In the genomic region with DNA sequence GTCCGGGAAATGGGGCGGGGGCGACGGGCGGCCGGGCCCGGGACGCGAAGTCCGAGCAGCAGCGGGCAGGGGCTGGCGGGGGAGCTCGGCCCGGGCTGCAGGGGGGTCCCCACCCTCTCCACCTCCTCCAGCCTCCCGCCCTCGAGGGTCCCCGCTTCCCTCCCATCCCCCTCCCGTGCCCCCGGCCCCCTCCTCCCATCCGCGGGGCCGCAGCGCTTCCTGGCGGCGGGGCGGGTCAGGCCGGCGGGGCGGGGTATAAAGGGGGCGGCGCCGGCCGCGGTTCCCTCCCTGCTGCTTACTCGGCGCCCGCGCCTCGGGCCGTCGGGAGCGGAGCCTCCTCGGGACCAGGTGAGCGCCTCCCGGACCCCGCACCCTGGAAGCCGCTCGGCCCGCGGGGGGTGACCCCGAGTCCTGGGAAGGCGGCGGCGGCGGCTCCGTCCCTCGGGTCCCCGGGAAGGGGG, we compare ENCODE assay signal across 8 cellular contexts. TPM values are rescaled to one million over a fixed set of nuclear protein-coding genes. Genes with fewer than 3 reads are reported as not detected.
DNase-seq lines count a peak whose midpoint lies in the region; ATAC-seq, FAIRE-seq and TF ChIP-seq lines count a peak whose summit lies in the region.

A gene (plus strand): TSS at position 287 of the 461 bp plus-strand sequence.

- H3K27ac ChIP-seq in astrocyte (ENCODE audit: low read depth, low read length), result peak within 1 kb of the TSS; percentile 70
- peak within 1 kb of the TSS; percentile 32 to 96 (median 89) for H3K27ac ChIP-seq in skin epidermis

- H3K4me1 Mint-ChIP-seq in T-helper 17 cell, result peaks cover 10% of the 10 kb centered on the region
- peaks cover 2% of the 10 kb centered on the region for H3K4me1 Mint-ChIP-seq in astrocyte (ENCODE audit: low read depth, unreplicated experiment)

- H3K36me3 Mint-ChIP-seq in T-helper 17 cell (ENCODE audit: low read depth) (peaks cover 3% of the 10 kb centered on the region), astrocyte (ENCODE audit: low read depth, unreplicated experiment) (peaks cover 2% of the 10 kb centered on the region)

- H4K20me1 ChIP-seq in astrocyte (ENCODE audit: insufficient read depth, low read length), result peaks cover 38% of the 10 kb centered on the region

- no peak for FAIRE-seq in astrocyte (lab: Jason Lieb, UNC)

- H3K27me3 ChIP-seq in astrocyte (ENCODE audit: insufficient read depth, low read length), result no peaks in the 10 kb centered on the region

- peak within 1 kb of the TSS; percentile 87 for H3K4me2 ChIP-seq in astrocyte (ENCODE audit: low read length)

- DNase-seq in GOT3 (lab: John Stamatoyannopoulos, UW) (peak; percentile 53), T-helper 17 cell (peak; percentile 22 to 35 (median 28)), astrocyte (ENCODE audit: low read depth) (no peak)

- H3K36me3 ChIP-seq in astrocyte (ENCODE audit: insufficient read depth, low read length), result peaks cover 4% of the 10 kb centered on the region

- ATAC-seq in T-helper 17 cell (peak; percentile 86), HG03378 (IDR thresholded peaks at IDR 0.05; ENCODE audit: unreplicated experiment) (no peak), GM19397 (IDR thresholded peaks at IDR 0.05; ENCODE audit: unreplicated experiment) (no peak), HG02852 (IDR thresholded peaks at IDR 0.05; ENCODE audit: unreplicated experiment) (no peak)

- H3K4me1 ChIP-seq in astrocyte (ENCODE audit: insufficient read depth, low read length), result peaks cover 16% of the 10 kb centered on the region

- H3K4me3 ChIP-seq in astrocyte (ENCODE audit: insufficient read depth, low read depth, low read length), result peak within 1 kb of the TSS; percentile 76
- H3K4me3 ChIP-seq in iPS-11a (ENCODE audit: low read depth, low read length), result peak within 1 kb of the TSS; percentile 30
- H3K4me3 ChIP-seq in skin epidermis, result peak within 1 kb of the TSS; percentile 40 to 73 (median 62)

- peaks cover 58% of the 10 kb centered on the region for H3K79me2 ChIP-seq in astrocyte (ENCODE audit: insufficient read depth, low read length)

- no peak for TF ChIP-seq CTCF in astrocyte (IDR thresholded peaks at IDR 0.05; ENCODE audit: insufficient read depth, low read depth, low read length)

- no peaks in the 10 kb centered on the region for H3K9me3 Mint-ChIP-seq in astrocyte (ENCODE audit: unreplicated experiment)

- H3K4me3 Mint-ChIP-seq in T-helper 17 cell (peak within 1 kb of the TSS; percentile 85), astrocyte (ENCODE audit: unreplicated experiment) (peak within 1 kb of the TSS; percentile 82)

- peak within 1 kb of the TSS; percentile 85 for H3K9ac ChIP-seq in astrocyte (ENCODE audit: low read length)

- H3K9me3 ChIP-seq in T-helper 17 cell (ENCODE audit: control insufficient read depth, low read length, poor library complexity, severe bottlenecking) (peaks cover 4% of the 10 kb centered on the region), astrocyte (ENCODE audit: insufficient read depth, low read depth, low read length) (no peaks in the 10 kb centered on the region)

- peak within 1 kb of the TSS; percentile 44 for H2AFZ ChIP-seq in astrocyte (ENCODE audit: low read depth, low read length)

- H3K27me3 Mint-ChIP-seq in T-helper 17 cell, result peaks cover 25% of the 10 kb centered on the region
- H3K27me3 Mint-ChIP-seq in astrocyte (ENCODE audit: low read depth, unreplicated experiment), result peaks cover 5% of the 10 kb centered on the region

- peak within 1 kb of the TSS; percentile 68 for H3K27ac Mint-ChIP-seq in T-helper 17 cell
- no peak within 1 kb of the TSS for H3K27ac Mint-ChIP-seq in astrocyte (ENCODE audit: unreplicated experiment)

RNA-seq across cellular contexts. Expression of the gene that starts here (rescaled TPM):
- total RNA-seq in T-helper 17 cell (10 to 100 TPM; 15.1 to 19.8 TPM), astrocyte (120 and 194 TPM in 2 replicates)
